Comparison of ENCODE assay signal across 18 cellular contexts in the genomic region with DNA sequence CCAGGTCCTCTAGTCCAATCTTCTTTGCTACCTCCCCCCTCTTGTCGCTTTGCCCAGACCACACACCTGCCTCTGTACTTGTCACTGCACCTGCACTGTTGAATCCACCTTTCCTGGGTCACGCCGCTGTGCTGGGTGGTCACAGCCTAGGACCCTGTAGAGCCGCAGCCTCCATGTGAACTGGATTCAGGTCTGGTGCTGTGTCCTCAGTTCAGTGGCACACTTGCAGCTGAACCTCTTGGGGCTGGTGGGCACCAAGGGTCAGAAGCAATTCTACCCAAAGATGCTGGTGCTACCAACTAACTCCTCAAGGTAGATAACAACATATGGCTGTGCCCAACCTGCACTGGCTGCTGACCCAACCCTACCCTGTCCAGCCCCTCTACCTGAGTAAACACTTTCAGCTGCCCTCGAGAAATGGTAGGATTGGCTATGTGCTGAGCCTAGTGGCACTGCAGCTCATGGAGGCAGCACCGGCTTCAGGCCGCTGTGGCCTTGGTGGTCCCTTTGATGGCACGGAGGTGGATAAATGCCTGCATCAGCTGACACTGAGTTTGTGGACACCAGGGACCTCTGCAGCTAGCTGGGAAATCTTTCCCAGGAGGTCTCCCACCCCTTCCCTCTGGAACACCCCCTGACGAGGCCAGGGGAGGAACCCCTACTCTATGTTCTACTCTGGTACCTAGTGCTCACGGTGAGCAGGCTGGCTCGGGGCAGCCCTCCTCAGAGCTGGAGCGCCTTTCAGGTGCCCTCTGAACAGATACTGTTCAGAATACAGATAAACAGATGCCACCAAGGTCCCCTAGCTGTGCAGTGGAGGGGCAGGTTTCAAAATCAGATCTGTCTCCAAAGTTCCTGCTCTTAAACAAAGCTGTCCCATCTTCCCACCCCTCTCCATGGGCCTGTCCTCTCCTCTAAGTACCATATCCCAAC. TPM values are rescaled to one million over a fixed set of nuclear protein-coding genes. Genes with fewer than 3 reads are reported as not detected.
A peak's percentile ranks its signal among the peaks of the same experiment; 100 is the strongest.
DNase-seq lines count a peak whose midpoint lies in the region; ATAC-seq, FAIRE-seq and TF ChIP-seq lines count a peak whose summit lies in the region.
"Had no signal": no experiment of that assay in that cellular context is flagged by ENCODE, and none has a peak within 500 bp of the region (broad histone marks: within the 10 kb centered on the region; RNA-seq: fewer than 3 reads in every experiment).

No MANE protein-coding gene starts in this region.

- no peaks in the 10 kb centered on the region for H3K9me3 Mint-ChIP-seq in immature natural killer cell

- H3K4me3 ChIP-seq in right atrium auricular region (no peak overlapping the region), SJCRH30 (no peak overlapping the region), body of pancreas (no peak overlapping the region)
- H3K4me3 ChIP-seq: ascending aorta; BLaER1 treated with 17β-estradiol and CSF1 and Interleukin-3, amounts not matched to agents 10 nM and 100 nM; tibial artery had no signal

- H3K36me3 Mint-ChIP-seq in immature natural killer cell: peaks cover 12 to 30% (median 14%) of the 10 kb centered on the region in 3 donors

- peak overlapping the region; percentile 55 to 71 (median 67) for H3K27ac Mint-ChIP-seq in immature natural killer cell

- H3K27me3 ChIP-seq in right atrium auricular region: no peaks in the 10 kb centered on the region
- no peaks in the 10 kb centered on the region for H3K27me3 ChIP-seq in SJCRH30
- no peaks in the 10 kb centered on the region for H3K27me3 ChIP-seq in body of pancreas
- H3K27me3 ChIP-seq: BLaER1 treated with 17β-estradiol and CSF1 and Interleukin-3, amounts not matched to agents 10 nM and 100 nM had no signal

- H3K9me3 ChIP-seq in right atrium auricular region (no peaks in the 10 kb centered on the region), SJCRH30 (replicated peaks) (no peaks in the 10 kb centered on the region), body of pancreas (no peaks in the 10 kb centered on the region)
- H3K9me3 ChIP-seq: ascending aorta, tibial artery had no signal

- FAIRE-seq in urothelium cell line (lab: Jason Lieb, UNC): peak; percentile 79
- FAIRE-seq: GM19239, TTC549 had no signal

- TF ChIP-seq CTCF in right atrium auricular region (IDR thresholded peaks at IDR 0.05) (no peak), body of pancreas (IDR thresholded peaks at IDR 0.05) (no peak)

- ATAC-seq in Right ventricle myocardium superior (ENCODE audit: poor library complexity) (no peak), GM18909 (IDR thresholded peaks at IDR 0.05; ENCODE audit: poor library complexity, unreplicated experiment) (no peak), body of pancreas (no peak)
- ATAC-seq: left lobe of liver, right cardiac atrium had no signal

- H3K4me1 ChIP-seq in right atrium auricular region: peaks cover 0 to 25% of the 10 kb centered on the region in 2 donors
- no peaks in the 10 kb centered on the region; the same call in 1 of the 2 replicates for H3K4me1 ChIP-seq in SJCRH30
- H3K4me1 ChIP-seq in body of pancreas: peaks cover 23% of the 10 kb centered on the region

- intact Hi-C loops in Right ventricle myocardium superior (cut with DNase I) (no loop called here), body of pancreas (cut with DNase I) (no loop called here)

- H3K36me3 ChIP-seq in right atrium auricular region: peaks cover 25% of the 10 kb centered on the region
- peaks cover 26% of the 10 kb centered on the region for H3K36me3 ChIP-seq in SJCRH30
- H3K36me3 ChIP-seq in body of pancreas (replicated peaks in 1 of 2; ENCODE audit: insufficient read depth in 1 of 2, low read depth in 2 of 2): peaks cover 3 to 8% of the 10 kb centered on the region in 2 donors

- no peak for TF ChIP-seq POLR2A in body of pancreas (IDR thresholded peaks at IDR 0.05)

- no peak overlapping the region for H3K4me3 Mint-ChIP-seq in immature natural killer cell

- DNase-seq in right atrium auricular region (ENCODE audit: low spot score): peak; percentile 53
- DNase-seq in Right ventricle myocardium superior: no peak
- DNase-seq in SJCRH30: peak; percentile 72 to 78
- no peak for DNase-seq in immature natural killer cell
- no peak for DNase-seq in urothelium cell line (ENCODE audit: low spot score)
- DNase-seq in HuH-7 (ENCODE audit: low spot score): no peak
- no peak for DNase-seq in body of pancreas
- DNase-seq: dermis blood vessel endothelial cell; NCI-H2227 treated with DMSO at 0.1 percent for 48 hours; right cardiac atrium; stimulated activated CD4-positive, alpha-beta T cell treated with anti-CD3 and anti-CD28 coated beads, Interleukin-1b, Interleukin-23, amount 100 ng/mL, for 48 hours; tibial artery had no signal

- H3K27ac ChIP-seq in right atrium auricular region (no peak overlapping the region), SJCRH30 (no peak overlapping the region), body of pancreas (no peak overlapping the region)
- H3K27ac ChIP-seq: ascending aorta, tibial artery had no signal

- WGBS in body of pancreas, 2 donors: 63 to 72% methylated on average over 8 to 12 of the region's 12 CpGs

- H3K4me1 Mint-ChIP-seq in immature natural killer cell: peaks cover 6 to 10% of the 10 kb centered on the region in 2 donors

- H3K27me3 Mint-ChIP-seq in immature natural killer cell (ENCODE audit: low read depth in 3 of 3): peaks cover 2 to 6% (median 2%) of the 10 kb centered on the region in 3 donors

RNA-seq across cellular contexts. Expression of gene AGAP2, which starts 14.3 kb away (rescaled TPM):
- total RNA-seq in right atrium auricular region (1 to 10 TPM in 1 of 2 donors, under 1 TPM in 1; 0.75 to 4.8 TPM), Right ventricle myocardium superior (6.6 TPM), body of pancreas (1 to 10 TPM in 1 of 2 donors, under 1 TPM in 1; 0.33 to 1.0 TPM)
- 38.6 and 39.7 TPM in 2 replicates for total RNA-seq in SJCRH30 (2014; rRNA removed; shearing (Covaris generic))
- 10 to 100 TPM in 1 of 3 donors, 1 to 10 TPM in 2; 1.4 to 10.5 (median 3.2) TPM for polyA plus RNA-seq in immature natural killer cell

RNA-seq across cellular contexts. Expression of gene TSPAN31, which starts 20.6 kb away (rescaled TPM):
- total RNA-seq in right atrium auricular region (10 to 100 TPM; 50.3 to 59.6 TPM), Right ventricle myocardium superior (27.5 TPM), body of pancreas (10 to 100 TPM; 33.7 to 36.9 TPM)
- 292 and 318 TPM in 2 replicates for total RNA-seq in SJCRH30 (2014; rRNA removed; shearing (Covaris generic))
- polyA plus RNA-seq in immature natural killer cell: 100 to 1,000 TPM in 1 of 3 donors, 10 to 100 TPM in 2; 62.1 to 103 (median 72.6) TPM

RNA-seq across cellular contexts. Expression of gene CDK4, which starts 27.8 kb away (rescaled TPM):
- total RNA-seq in right atrium auricular region (10 to 100 TPM; 32.1 to 59.7 TPM), Right ventricle myocardium superior (41.1 TPM), body of pancreas (10 to 100 TPM; 27.0 to 81.2 TPM)
- 5,376 and 5,685 TPM in 2 replicates for total RNA-seq in SJCRH30 (2014; rRNA removed; shearing (Covaris generic))
- polyA plus RNA-seq in immature natural killer cell: 100 to 1,000 TPM in 1 of 3 donors, 10 to 100 TPM in 2; 68.7 to 133 (median 75.6) TPM

RNA-seq across cellular contexts. Expression of gene OS9, which starts 30.3 kb away (rescaled TPM):
- total RNA-seq in right atrium auricular region (100 to 1,000 TPM; 161 to 173 TPM), Right ventricle myocardium superior (102 TPM), body of pancreas (100 to 1,000 TPM; 167 to 213 TPM)
- 1,587 and 1,701 TPM in 2 replicates for total RNA-seq in SJCRH30 (2014; rRNA removed; shearing (Covaris generic))
- 100 to 1,000 TPM in 1 of 3 donors, 10 to 100 TPM in 2; 54.2 to 111 (median 59.5) TPM for polyA plus RNA-seq in immature natural killer cell

RNA-seq across cellular contexts. Expression of gene MARCHF9, which starts 30.6 kb away (rescaled TPM):
- 10 to 100 TPM in 1 of 2 donors, 1 to 10 TPM in 1; 8.4 to 11.6 TPM for total RNA-seq in right atrium auricular region
- total RNA-seq in Right ventricle myocardium superior: 12.2 TPM
- total RNA-seq in SJCRH30 (2014; rRNA removed; shearing (Covaris generic)): 136 and 147 TPM in 2 replicates
- 1 to 10 TPM; 1.7 to 4.4 (median 3.7) TPM for polyA plus RNA-seq in immature natural killer cell
- total RNA-seq in body of pancreas: 1 to 10 TPM; 5.2 to 9.9 TPM

Comparison
In these comparisons a context has a peak if more than half of its experiments do, and no peak if none do; other contexts are left out.
1. DNase-seq: peak in right atrium auricular region (single experiment) and SJCRH30 (2 of 2); none in Right ventricle myocardium superior (single experiment), immature natural killer cell (0 of 3), urothelium cell line (single experiment), HuH-7 (single experiment) and body of pancreas (0 of 4).
2. RNA of gene CDK4, which starts 27.8 kb away (total RNA-seq): 5,376 to 5,685 TPM in SJCRH30; 27.0 to 81.2 TPM in body of pancreas, 32.1 to 59.7 TPM in right atrium auricular region and 41.1 TPM in Right ventricle myocardium superior (single experiment); every median in the first group is over 10 times any median in the second.